Comparison of ENCODE assay signal across 17 cellular contexts in the genomic region with DNA sequence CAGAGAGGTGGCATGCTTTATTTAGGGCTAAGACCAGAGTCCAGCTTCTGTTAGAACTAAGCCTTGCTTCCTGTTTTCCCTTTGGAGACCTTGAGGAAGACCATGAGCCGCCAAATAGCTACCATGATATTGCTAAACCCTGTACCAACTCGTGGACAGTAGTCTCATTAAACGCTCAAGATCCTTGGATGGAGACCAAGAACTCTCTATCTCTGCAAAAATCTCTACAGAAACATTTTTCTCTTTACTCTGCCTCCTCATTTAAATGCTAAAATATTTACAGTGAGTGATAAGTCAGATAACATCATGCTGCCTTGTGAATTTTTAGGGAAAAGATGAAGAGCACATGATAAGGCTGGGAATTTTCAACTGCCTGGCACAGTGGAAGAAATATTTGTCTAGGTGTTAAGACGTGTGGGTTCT.
A peak's percentile ranks its signal among the peaks of the same experiment; 100 is the strongest.
DNase-seq lines count a peak whose midpoint lies in the region; ATAC-seq and TF ChIP-seq lines count a peak whose summit lies in the region.
"Had no signal": no experiment of that assay in that cellular context is flagged by ENCODE, and none has a peak within 500 bp of the region (broad histone marks: within the 10 kb centered on the region; RNA-seq: fewer than 3 reads in every experiment).

No MANE protein-coding gene starts in this region.

- H3K4me3 ChIP-seq in Panc1 (ENCODE audit: low read depth in 2 of 2, low read length in 2 of 2) (no peak overlapping the region), fibroblast of pulmonary artery (replicated peaks; ENCODE audit: low read depth, low read length) (no peak overlapping the region)
- H3K4me3 ChIP-seq: upper lobe of left lung had no signal

- 0 out of 2 replicates have a peak, but pooled peaks cover 3% of the 10 kb centered on the region for H3K4me1 ChIP-seq in Panc1 (ENCODE audit: control insufficient read depth, insufficient read depth, low read length)

- peaks cover 18% of the 10 kb centered on the region for H3K36me3 Mint-ChIP-seq in activated CD4-positive, alpha-beta T cell treated with anti-CD3 and anti-CD28 coated beads for 36 hours (ENCODE audit: low read depth)
- peaks cover under 1% of the 10 kb centered on the region for H3K36me3 Mint-ChIP-seq in type B pancreatic cell
- peaks cover 0 to 2% of the 10 kb centered on the region in 2 donors for H3K36me3 Mint-ChIP-seq in CD14-positive monocyte

- H3K9me3 ChIP-seq in Panc1 (ENCODE audit: control insufficient read depth, insufficient read depth, low read depth, low read length): no peaks in the 10 kb centered on the region
- H3K9me3 ChIP-seq: upper lobe of left lung had no signal

- H3K27ac Mint-ChIP-seq in activated CD4-positive, alpha-beta T cell treated with anti-CD3 and anti-CD28 coated beads for 36 hours: peak overlapping the region; percentile 48
- H3K27ac Mint-ChIP-seq in type B pancreatic cell (peak overlapping the region; percentile 5), CD14-positive monocyte (no peak overlapping the region)
- H3K27ac Mint-ChIP-seq: H9 had no signal

- POLR2A ChIA-PET in activated CD4-positive, alpha-beta T cell treated with anti-CD3 and anti-CD28 coated beads for 36 hours (lab: Charles Lee): no interaction called here
- POLR2A ChIA-PET in Panc1 (lab: Charles Lee): no interaction called here

- CTCF ChIA-PET in activated CD4-positive, alpha-beta T cell treated with anti-CD3 and anti-CD28 coated beads for 36 hours (lab: Charles Lee): no interaction called here
- CTCF ChIA-PET in Panc1 (lab: Charles Lee): no interaction called here

- intact Hi-C loops in activated CD4-positive, alpha-beta T cell treated with anti-CD3 and anti-CD28 coated beads for 36 hours (cut with DNase I, micrococcal nuclease): no loop called here
- intact Hi-C loops in Panc1 (cut with micrococcal nuclease; ENCODE audit: unreplicated experiment): no loop called here
- intact Hi-C loops in CD14-positive monocyte (cut with micrococcal nuclease): no loop called here

- TF ChIP-seq CTCF in Panc1 (IDR thresholded peaks at IDR 0.05) (no peak), fibroblast of pulmonary artery (IDR thresholded peaks at IDR 0.05; ENCODE audit: low read length, missing control alignments) (no peak), type B pancreatic cell (conservative IDR thresholded peaks at IDR 0.05) (no peak), CD14-positive monocyte (IDR thresholded peaks at IDR 0.05) (no peak)

- no peak overlapping the region for H3K4me3 Mint-ChIP-seq in activated CD4-positive, alpha-beta T cell treated with anti-CD3 and anti-CD28 coated beads for 36 hours
- H3K4me3 Mint-ChIP-seq in type B pancreatic cell (peak overlapping the region; percentile 4), CD14-positive monocyte (no peak overlapping the region)
- H3K4me3 Mint-ChIP-seq: H9 had no signal

- no peak for DNase-seq in activated CD4-positive, alpha-beta T cell treated with anti-CD3 and anti-CD28 coated beads for 36 hours
- DNase-seq in activated CD4-positive, alpha-beta T cell treated with anti-CD3 and anti-CD28 coated beads, Interleukin-2, amount 50 U/mL, for 1 hour: no peak
- DNase-seq in Panc1 (ENCODE audit: low read depth, low spot score): no peak
- peak; percentile 44 for DNase-seq in fibroblast of pulmonary artery (ENCODE audit: low read depth)
- DNase-seq in type B pancreatic cell (ENCODE audit: extremely low spot score, unreplicated experiment): no peak
- no peak for DNase-seq in CD14-positive monocyte (ENCODE audit: low spot score)
- DNase-seq: activated T-cell treated with anti-CD3 and anti-CD28 coated beads, Interleukin-2, amount 50 U/mL, for 48 hours; H9; left ventricle myocardium superior; naive thymus-derived CD4-positive, alpha-beta T cell; NCI-H1930; NCI-H526 treated with DMSO at 0.1 percent for 48 hours; stimulated activated CD4-positive, alpha-beta T cell treated with anti-CD3 and anti-CD28 coated beads, Interleukin-4, amount 100 ng/mL, for 24 hours; T-helper 2 cell; upper lobe of left lung had no signal

- no peaks in the 10 kb centered on the region for H3K36me3 ChIP-seq in Panc1 (ENCODE audit: control insufficient read depth, insufficient read depth, low read length)
- H3K36me3 ChIP-seq: upper lobe of left lung had no signal

- H3K4me1 Mint-ChIP-seq in activated CD4-positive, alpha-beta T cell treated with anti-CD3 and anti-CD28 coated beads for 36 hours: peaks cover 65% of the 10 kb centered on the region
- H3K4me1 Mint-ChIP-seq in type B pancreatic cell (ENCODE audit: unreplicated experiment): peaks cover 51% of the 10 kb centered on the region
- peaks cover 3% of the 10 kb centered on the region for H3K4me1 Mint-ChIP-seq in CD14-positive monocyte

- H3K9me3 Mint-ChIP-seq in activated CD4-positive, alpha-beta T cell treated with anti-CD3 and anti-CD28 coated beads for 36 hours (ENCODE audit: low read depth): no peaks in the 10 kb centered on the region
- H3K9me3 Mint-ChIP-seq in type B pancreatic cell (no peaks in the 10 kb centered on the region), CD14-positive monocyte (no peaks in the 10 kb centered on the region)
- H3K9me3 Mint-ChIP-seq: H9 had no signal

- no peak for ATAC-seq in activated CD4-positive, alpha-beta T cell treated with anti-CD3 and anti-CD28 coated beads for 36 hours
- peak; percentile 42; the same call in 1 of the 2 replicates for ATAC-seq in Panc1
- ATAC-seq in HG02970 (IDR thresholded peaks at IDR 0.05; ENCODE audit: low FRiP score, unreplicated experiment): no peak
- no peak for ATAC-seq in activated CD4-positive, CD25-positive, alpha-beta regulatory T cell treated with anti-CD3 and anti-CD28 coated beads, Interleukin-2, amount 50 U/mL, for 24 hours
- ATAC-seq: left ventricle myocardium superior; naive thymus-derived CD4-positive, alpha-beta T cell had no signal

- no peaks in the 10 kb centered on the region for H3K27me3 ChIP-seq in Panc1 (ENCODE audit: control insufficient read depth, insufficient read depth, low read length)
- H3K27me3 ChIP-seq: upper lobe of left lung had no signal

- no peaks in the 10 kb centered on the region for H3K27me3 Mint-ChIP-seq in activated CD4-positive, alpha-beta T cell treated with anti-CD3 and anti-CD28 coated beads for 36 hours
- H3K27me3 Mint-ChIP-seq in type B pancreatic cell (no peaks in the 10 kb centered on the region), CD14-positive monocyte (ENCODE audit: low read depth in 3 of 3) (peaks cover 0 to 3% (median 0%) of the 10 kb centered on the region in 3 donors)
- H3K27me3 Mint-ChIP-seq: naive thymus-derived CD4-positive, alpha-beta T cell had no signal

- no peak overlapping the region for H3K27ac ChIP-seq in Panc1 (ENCODE audit: low read length)

- in situ Hi-C loops in Panc1 (cut with HindIII; ENCODE audit: low pct_unique_long_range_greater_than_20kb, low sequenced_read_pairs): no loop called here

- BruUV-seq in Panc1 (replicated peaks; lab: Mats Ljungman, UMichigan): no TSS peak

Comparison
In these comparisons a context has a peak if more than half of its experiments do, and no peak if none do; other contexts are left out.
1. H3K27ac Mint-ChIP-seq: peak in activated CD4-positive, alpha-beta T cell treated with anti-CD3 and anti-CD28 coated beads for 36 hours (single experiment) and type B pancreatic cell (single experiment); none in CD14-positive monocyte (0 of 7).